Comparison of ENCODE assay signal across 8 cellular contexts in the genomic region with DNA sequence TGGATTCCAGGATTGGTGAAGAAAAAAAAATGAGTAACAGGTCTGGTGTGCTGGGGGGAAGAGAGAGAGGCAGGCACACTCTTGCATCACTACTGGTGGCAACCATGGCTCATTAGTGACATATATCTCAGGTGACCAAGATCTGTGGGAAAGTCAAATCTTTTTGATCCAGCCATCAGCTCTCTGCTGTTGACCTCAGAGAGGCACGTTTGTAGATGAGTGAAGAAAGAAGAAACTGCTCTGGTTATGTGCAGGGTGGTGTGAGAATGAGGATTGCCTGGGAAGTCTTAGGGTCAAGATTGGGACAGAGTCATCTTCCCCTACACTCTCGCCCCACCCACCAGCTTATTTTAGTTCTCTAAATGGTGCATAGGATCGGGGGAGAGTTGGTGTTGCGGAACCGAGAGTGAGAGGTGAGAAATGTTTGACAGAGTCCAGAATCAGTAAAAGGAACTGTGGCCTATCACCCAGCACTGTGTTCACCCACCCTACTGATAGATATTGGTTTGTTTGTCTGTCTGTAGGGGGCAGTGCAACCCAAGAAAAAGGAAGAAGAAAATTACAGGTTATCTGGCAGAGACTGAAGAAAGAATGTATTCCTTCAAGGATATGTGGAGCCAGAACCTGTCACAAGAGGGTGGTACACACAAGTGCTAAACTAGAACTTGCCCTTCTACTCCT. TPM values are rescaled to one million over a fixed set of nuclear protein-coding genes. Genes with fewer than 3 reads are reported as not detected.
DNase-seq lines count a peak whose midpoint lies in the region; ATAC-seq, FAIRE-seq and TF ChIP-seq lines count a peak whose summit lies in the region.

No MANE protein-coding gene starts in this region.

- H3K9me3 Mint-ChIP-seq in H9 (peaks cover 43 to 53% of the 10 kb centered on the region in 2 experiments), type B pancreatic cell (peaks cover 9% of the 10 kb centered on the region)

- peaks cover 3% of the 10 kb centered on the region; the same call in 1 of the 2 replicates for H3K27me3 Mint-ChIP-seq in H9 (ENCODE audit: low read depth)
- peaks cover 6% of the 10 kb centered on the region for H3K27me3 Mint-ChIP-seq in type B pancreatic cell

- H2BK12ac ChIP-seq in H9 (ENCODE audit: insufficient read length, low read depth, low read length) = no peak overlapping the region

- H3K27ac Mint-ChIP-seq in H9 (no peak overlapping the region), type B pancreatic cell (no peak overlapping the region)

- no peak overlapping the region for H2BK5ac ChIP-seq in H9 (ENCODE audit: insufficient read length, low read length)

- H2BK20ac ChIP-seq in H9 (ENCODE audit: low read depth, low read length, poor library complexity, severe bottlenecking) = no peak overlapping the region

- H3K18ac ChIP-seq in H9 (ENCODE audit: insufficient read length, low read depth, low read length) = no peak overlapping the region

- no peak overlapping the region for H3K56ac ChIP-seq in H9 (ENCODE audit: insufficient read length, low read depth, low read length)

- H3K79me2 ChIP-seq in H9 (ENCODE audit: insufficient read depth, low read length) = no peaks in the 10 kb centered on the region
- H3K79me2 ChIP-seq in KMS-11 (ENCODE audit: insufficient read depth, low read depth) = no peaks in the 10 kb centered on the region

- POLR2A ChIA-PET in AG04450 (lab: Yijun Ruan, JAX) = no interaction called here
- POLR2A ChIA-PET in GM10248 (lab: Yijun Ruan, JAX) = no interaction called here

- H4K8ac ChIP-seq in H9 (replicated peaks; ENCODE audit: insufficient read length, low read depth, low read length) = no peak overlapping the region

- WGBS in H9 (ENCODE audit: extremely low coverage, insufficient read length, low lambda C conversion rate) = no CpG with 5 or more reads among the region's 5 CpGs

- CTCF ChIA-PET in AG04450 (lab: Charles Lee) = interaction anchor here (0.6 to 1.0 kb wide), 8 partner anchors 9 to 208 kb away, joined by 3 to 13 read pairs (median 3); no protein-coding TSS in a partner anchor
- CTCF ChIA-PET in GM10248 (lab: Yijun Ruan, JAX) = interaction anchor here (0.7 to 1.0 kb wide), 5 partner anchors 12 to 336 kb away, joined by 3 to 7 read pairs (median 4); partner anchors contain the start of gene ZMAT1

- no peaks in the 10 kb centered on the region for H3K4me1 Mint-ChIP-seq in H9
- H3K4me1 Mint-ChIP-seq in type B pancreatic cell (ENCODE audit: unreplicated experiment) = no peaks in the 10 kb centered on the region

- peak; percentile 63 for TF ChIP-seq CTCF in AG04450 (IDR thresholded peaks at IDR 0.05; ENCODE audit: low read depth, low read length)
- TF ChIP-seq CTCF in GM10248 (IDR thresholded peaks at IDR 0.05; ENCODE audit: control extremely low read depth, extremely low read depth, low read depth, missing control alignments) = peak; percentile 60
- peak; percentile 76 for TF ChIP-seq CTCF in H9 (conservative IDR thresholded peaks at IDR 0.05)
- peak; percentile 75 for TF ChIP-seq CTCF in KMS-11 (conservative IDR thresholded peaks at IDR 0.05; ENCODE audit: low read depth, low read length)
- TF ChIP-seq CTCF in RWPE2 (IDR thresholded peaks at IDR 0.05; ENCODE audit: poor library complexity, severe bottlenecking) = peak; percentile 37
- peak; percentile 23 to 49 for TF ChIP-seq CTCF in left lung (IDR thresholded peaks at IDR 0.05)
- TF ChIP-seq CTCF in type B pancreatic cell (conservative IDR thresholded peaks at IDR 0.05) = peak; percentile 77

- H2AFZ ChIP-seq in H9 (ENCODE audit: low read length) = no peak overlapping the region
- H2AFZ ChIP-seq in KMS-11 (ENCODE audit: low read depth) = peak overlapping the region; percentile 11; the same call in 1 of the 2 replicates

- ATAC-seq in RWPE2 (ENCODE audit: low read depth) = peak; percentile 64
- peak; percentile 94 for ATAC-seq in left lung

- H3K9me3 ChIP-seq in AG04450 (ENCODE audit: control insufficient read depth, insufficient read depth, low read length) (no peaks in the 10 kb centered on the region), H9 (ENCODE audit: control insufficient read depth, low read depth, low read length) (peaks cover 16% of the 10 kb centered on the region), RWPE2 (ENCODE audit: severe bottlenecking) (no peaks in the 10 kb centered on the region), left lung (no peaks in the 10 kb centered on the region)

- no peak overlapping the region for H2BK15ac ChIP-seq in H9 (ENCODE audit: low read depth, low read length)

- no peak overlapping the region for H3K9ac ChIP-seq in H9 (ENCODE audit: extremely low read depth, insufficient read length, low read length)
- no peak overlapping the region for H3K9ac ChIP-seq in KMS-11

- no peaks in the 10 kb centered on the region for H3K23me2 ChIP-seq in H9 (ENCODE audit: insufficient read length, low read depth, low read length, poor library complexity, severe bottlenecking)

- H4K91ac ChIP-seq in H9 (ENCODE audit: insufficient read length, low read depth, low read length) = no peak overlapping the region

- H3T11ph ChIP-seq in H9 (ENCODE audit: low read length) = no peak overlapping the region

- no peak overlapping the region for H3K4me3 ChIP-seq in AG04450 (ENCODE audit: low read depth, low read length)
- H3K4me3 ChIP-seq in KMS-11 (IDR thresholded peaks at IDR 0.05; ENCODE audit: insufficient read depth, low read depth, low read length) = no peak overlapping the region
- no peak overlapping the region for H3K4me3 ChIP-seq in RWPE2 (ENCODE audit: severe bottlenecking)
- H3K4me3 ChIP-seq in left lung = no peak overlapping the region

- intact Hi-C loops in left lung (cut with DNase I) = loop anchor here in 1 of 2 donors (5.0 kb wide), 1 partner anchor 206 kb away; no protein-coding TSS in a partner anchor

- no peaks in the 10 kb centered on the region; a peak in 3 of 7 replicates for H3K36me3 Mint-ChIP-seq in H9 (ENCODE audit: insufficient read depth in 1 of 3, low read depth in 3 of 3)
- no peaks in the 10 kb centered on the region for H3K36me3 Mint-ChIP-seq in type B pancreatic cell

- H3K27ac ChIP-seq in AG04450 (ENCODE audit: low read depth, low read length) (no peak overlapping the region), H9 (ENCODE audit: insufficient read length, low read depth, low read length) (no peak overlapping the region), KMS-11 (no peak overlapping the region), RWPE2 (ENCODE audit: poor library complexity, severe bottlenecking) (no peak overlapping the region), left lung (no peak overlapping the region)

- no peak overlapping the region for H2AK5ac ChIP-seq in H9 (ENCODE audit: insufficient read length, low read length)

- H4K5ac ChIP-seq in H9 (ENCODE audit: insufficient read length, low read depth, low read length) = no peak overlapping the region

- H3K4me1 ChIP-seq in H9 (ENCODE audit: insufficient read depth, low read length) (no peaks in the 10 kb centered on the region), KMS-11 (ENCODE audit: low read depth, poor library complexity, severe bottlenecking) (no peaks in the 10 kb centered on the region), RWPE2 (ENCODE audit: insufficient read depth, poor library complexity, severe bottlenecking) (no peaks in the 10 kb centered on the region), left lung (no peaks in the 10 kb centered on the region)

- DNase-seq in AG04450 (ENCODE audit: low read depth, low spot score) (peak; percentile 46), GM10248 (ENCODE audit: extremely low spot score) (peak; percentile 68), H9 (peak; percentile 27), RWPE2 (ENCODE audit: low spot score) (no peak), left lung (no peak), type B pancreatic cell (ENCODE audit: extremely low spot score, unreplicated experiment) (no peak)

- H3K4ac ChIP-seq in H9 (ENCODE audit: low read depth, low read length) = no peak overlapping the region

- H3K36me3 ChIP-seq in KMS-11 (ENCODE audit: insufficient read depth) = no peaks in the 10 kb centered on the region
- H3K36me3 ChIP-seq in RWPE2 (ENCODE audit: low read depth) = no peaks in the 10 kb centered on the region
- H3K36me3 ChIP-seq in left lung = no peaks in the 10 kb centered on the region

- no peak overlapping the region for H3K4me2 ChIP-seq in H9 (ENCODE audit: insufficient read depth, insufficient read length, low read length)
- H3K4me2 ChIP-seq in KMS-11 = no peak overlapping the region

- H3K14ac ChIP-seq in H9 (ENCODE audit: insufficient read depth, low read length) = no peak overlapping the region

- H4K20me1 ChIP-seq in H9 (ENCODE audit: control insufficient read depth, insufficient read depth, insufficient read length) (no peaks in the 10 kb centered on the region), KMS-11 (ENCODE audit: insufficient read depth) (no peaks in the 10 kb centered on the region)

- no peak overlapping the region for H3K23ac ChIP-seq in H9 (ENCODE audit: insufficient read length, low read depth, low read length)

- no peak overlapping the region for H2BK120ac ChIP-seq in H9 (ENCODE audit: low read depth, low read length, poor library complexity, severe bottlenecking)

- H3K4me3 Mint-ChIP-seq in H9 (no peak overlapping the region), type B pancreatic cell (peak overlapping the region; percentile 15)

- H3K79me1 ChIP-seq in H9 (ENCODE audit: insufficient read depth, low read depth, low read length, poor library complexity, severe bottlenecking) = no peaks in the 10 kb centered on the region

- peak; percentile 60 for FAIRE-seq in colon (lab: Jason Lieb, UNC)

- peaks cover 6% of the 10 kb centered on the region for H3K27me3 ChIP-seq in AG04450 (ENCODE audit: control insufficient read depth, insufficient read depth, low read length)
- H3K27me3 ChIP-seq in H9 (ENCODE audit: insufficient read depth, low read length) = no peaks in the 10 kb centered on the region
- H3K27me3 ChIP-seq in KMS-11 (ENCODE audit: insufficient read depth, low read depth) = no peaks in the 10 kb centered on the region
- H3K27me3 ChIP-seq in RWPE2 (ENCODE audit: insufficient read depth, poor library complexity, severe bottlenecking) = no peaks in the 10 kb centered on the region
- H3K27me3 ChIP-seq in left lung = peaks cover 0 to 4% of the 10 kb centered on the region in 2 donors

RNA-seq across cellular contexts. Expression of gene ARMCX6, which starts 21.9 kb away (rescaled TPM):
- 78.2 and 93.3 TPM in 2 replicates for polyA plus RNA-seq in AG04450 (2011; rRNA removed)
- polyA minus RNA-seq in AG04450 (2011; rRNA and poly(A)+ RNA removed) = 16.7 and 21.1 TPM in 2 replicates
- 47.8 and 48.6 TPM in 2 replicates for total RNA-seq in H9 (2021)
- total RNA-seq in left lung = 10 to 100 TPM; 44.7 to 52.3 TPM
- total RNA-seq in type B pancreatic cell (ENCODE audit: low replicate concordance) = 60.5 and 64.9 TPM in 2 replicates

RNA-seq across cellular contexts. Expression of gene ARMCX3, which starts 27.1 kb away (rescaled TPM):
- polyA plus RNA-seq in AG04450 (2011; rRNA removed) = 75.5 and 96.7 TPM in 2 replicates
- polyA minus RNA-seq in AG04450 (2011; rRNA and poly(A)+ RNA removed) = 69.8 and 80.6 TPM in 2 replicates
- total RNA-seq in H9 (2021) (18.5 and 19.4 TPM in 2 replicates), left lung (10 to 100 TPM; 54.8 to 71.9 TPM), type B pancreatic cell (ENCODE audit: low replicate concordance) (52.6 and 58.2 TPM in 2 replicates)

RNA-seq across cellular contexts. Expression of gene ARMCX1, which starts 45.5 kb away (rescaled TPM):
- polyA plus RNA-seq in AG04450 (2011; rRNA removed) = 31.9 and 40.5 TPM in 2 replicates
- 27.5 and 29.6 TPM in 2 replicates for polyA minus RNA-seq in AG04450 (2011; rRNA and poly(A)+ RNA removed)
- total RNA-seq in H9 (2021) = 20.2 and 22.4 TPM in 2 replicates
- total RNA-seq in left lung = 10 to 100 TPM; 24.7 to 25.1 TPM
- total RNA-seq in type B pancreatic cell (ENCODE audit: low replicate concordance) = 21.1 and 25.0 TPM in 2 replicates

Comparison
In these comparisons a context has a peak if more than half of its experiments do, and no peak if none do; other contexts are left out.
1. DNase-seq: peak in AG04450 (single experiment), GM10248 (single experiment) and H9 (single experiment); none in RWPE2 (single experiment), left lung (0 of 2) and type B pancreatic cell (single experiment).
2. Peak in every context shown above with its lines, with median percentiles within 50 percentile points of each other: CTCF ChIP-seq.